Comparison of ENCODE assay signal across 20 cellular contexts in genomic region chr1:55955237-55955636, GRCh38.
DNase-seq lines count a peak whose midpoint lies in the region; FAIRE-seq and TF ChIP-seq lines count a peak whose summit lies in the region.
"Had no signal": no experiment of that assay in that cellular context is flagged by ENCODE, and none has a peak within 500 bp of the region (broad histone marks: within the 10 kb centered on the region; RNA-seq: fewer than 3 reads in every experiment).

No MANE protein-coding gene starts in this region.

- H3K27ac ChIP-seq in astrocyte (ENCODE audit: low read depth, low read length) (no peak overlapping the region), keratinocyte (ENCODE audit: control insufficient read depth, insufficient read depth, low read length) (no peak overlapping the region)
- no peak overlapping the region for H3K27ac ChIP-seq in CD8-positive, alpha-beta memory T cell (ENCODE audit: low read depth, low read length)
- H3K27ac ChIP-seq: coronary artery, psoas muscle, VCaP had no signal

- H3K4me3 ChIP-seq in astrocyte (ENCODE audit: insufficient read depth, low read depth, low read length) (no peak overlapping the region), keratinocyte (ENCODE audit: control insufficient read depth in 2 of 3, extremely low read depth in 1 of 3, insufficient read depth in 2 of 3, low read depth in 1 of 3, low read length in 3 of 3) (no peak overlapping the region)
- no peak overlapping the region for H3K4me3 ChIP-seq in CD8-positive, alpha-beta memory T cell (ENCODE audit: low read length)
- H3K4me3 ChIP-seq: coronary artery, psoas muscle had no signal

- H3K9ac ChIP-seq in astrocyte (ENCODE audit: low read length) (no peak overlapping the region), keratinocyte (ENCODE audit: control insufficient read depth, extremely low read depth, insufficient read depth, low read length) (no peak overlapping the region)

- H3K27me3 ChIP-seq in astrocyte (ENCODE audit: insufficient read depth, low read length) (no peaks in the 10 kb centered on the region), keratinocyte (ENCODE audit: control insufficient read depth, extremely low read depth, insufficient read depth, low read length) (no peaks in the 10 kb centered on the region)
- H3K27me3 ChIP-seq in CD8-positive, alpha-beta memory T cell (ENCODE audit: insufficient read depth, low read length, poor library complexity, severe bottlenecking): no peaks in the 10 kb centered on the region

- no peak overlapping the region for H2AFZ ChIP-seq in astrocyte (ENCODE audit: low read depth, low read length)
- no peak overlapping the region for H2AFZ ChIP-seq in keratinocyte (ENCODE audit: control insufficient read depth, low read length)

- no peaks in the 10 kb centered on the region for H3K36me3 ChIP-seq in astrocyte (ENCODE audit: insufficient read depth, low read length)
- H3K36me3 ChIP-seq in keratinocyte (ENCODE audit: control insufficient read depth in 2 of 2, extremely low read depth in 1 of 2, insufficient read depth in 2 of 2, low read length in 2 of 2): no peaks in the 10 kb centered on the region
- H3K36me3 ChIP-seq in CD8-positive, alpha-beta memory T cell (ENCODE audit: insufficient read depth, low read length): no peaks in the 10 kb centered on the region

- H4K20me1 ChIP-seq in astrocyte (ENCODE audit: insufficient read depth, low read length) (no peaks in the 10 kb centered on the region), keratinocyte (ENCODE audit: control insufficient read depth, extremely low read depth, insufficient read depth, low read length) (no peaks in the 10 kb centered on the region)

- H3K4me3 Mint-ChIP-seq in HFFc6 (no peak overlapping the region), astrocyte (ENCODE audit: unreplicated experiment) (no peak overlapping the region)
- H3K4me3 Mint-ChIP-seq in CD8-positive, alpha-beta memory T cell: no peak overlapping the region
- H3K4me3 Mint-ChIP-seq: nephron had no signal

- H3K27ac Mint-ChIP-seq in HFFc6: no peak overlapping the region
- H3K27ac Mint-ChIP-seq in astrocyte (ENCODE audit: unreplicated experiment): no peak overlapping the region
- H3K27ac Mint-ChIP-seq in CD8-positive, alpha-beta memory T cell: no peak overlapping the region
- H3K27ac Mint-ChIP-seq: activated T-helper 2 cell treated with anti-CD3 and anti-CD28 coated beads, Interferon-gamma antibody, Interleukin-2, Interleukin-4, amounts not matched to agents 10 μg/mL and 5 μg/mL and 100 μg/mL, durations not matched to agents 14 hours and 24 hours and 36 hours; nephron had no signal

- CTCF ChIA-PET in CD8-positive, alpha-beta memory T cell (lab: Charles Lee): no interaction called here

- FAIRE-seq in astrocyte (lab: Jason Lieb, UNC) (peak; percentile 79), keratinocyte (lab: Jason Lieb, UNC) (peak; percentile 82), D721Med (lab: Jason Lieb, UNC) (no peak)

- H3K4me1 ChIP-seq in astrocyte (ENCODE audit: insufficient read depth, low read length): no peaks in the 10 kb centered on the region
- H3K4me1 ChIP-seq in keratinocyte (ENCODE audit: control insufficient read depth, extremely low read depth, insufficient read depth, low read length): no peaks in the 10 kb centered on the region
- no peaks in the 10 kb centered on the region for H3K4me1 ChIP-seq in CD8-positive, alpha-beta memory T cell (ENCODE audit: insufficient read depth, low read length)
- H3K4me1 ChIP-seq: psoas muscle had no signal

- dilution Hi-C loops in keratinocyte (cut with MboI; ENCODE audit: extremely low pct_ligation_motif_present, low sequenced_read_pairs): no loop called here

- H3K4me1 Mint-ChIP-seq in HFFc6 (ENCODE audit: low read depth) (peaks cover 8% of the 10 kb centered on the region), astrocyte (ENCODE audit: low read depth, unreplicated experiment) (peaks cover 7% of the 10 kb centered on the region)
- no peaks in the 10 kb centered on the region for H3K4me1 Mint-ChIP-seq in CD8-positive, alpha-beta memory T cell

- TF ChIP-seq CTCF in HFFc6 (IDR thresholded peaks at IDR 0.05) (no peak), astrocyte (IDR thresholded peaks at IDR 0.05; ENCODE audit: insufficient read depth, low read depth, low read length) (no peak), keratinocyte (optimal IDR thresholded peaks at IDR 0.05 in 1 of 3, IDR thresholded peaks at IDR 0.05 in 1 of 3, conservative IDR thresholded peaks at IDR 0.05 in 1 of 3; ENCODE audit: extremely low read depth in 1 of 3, insufficient read depth in 2 of 3, low read length in 3 of 3) (no peak), D721Med (IDR thresholded peaks at IDR 0.05; ENCODE audit: insufficient read depth, missing control alignments) (no peak)

- H3K36me3 Mint-ChIP-seq in HFFc6 (ENCODE audit: low read depth) (no peaks in the 10 kb centered on the region), astrocyte (ENCODE audit: low read depth, unreplicated experiment) (no peaks in the 10 kb centered on the region)
- no peaks in the 10 kb centered on the region for H3K36me3 Mint-ChIP-seq in CD8-positive, alpha-beta memory T cell

- no peaks in the 10 kb centered on the region for H3K9me1 ChIP-seq in keratinocyte (ENCODE audit: control insufficient read depth, extremely low read depth, insufficient read depth, low read length)

- peaks cover 5% of the 10 kb centered on the region for H3K27me3 Mint-ChIP-seq in HFFc6 (ENCODE audit: insufficient read depth)
- H3K27me3 Mint-ChIP-seq in astrocyte (ENCODE audit: low read depth, unreplicated experiment): peaks cover 28% of the 10 kb centered on the region
- H3K27me3 Mint-ChIP-seq in CD8-positive, alpha-beta memory T cell: peaks cover 0 to 1% of the 10 kb centered on the region in 2 donors

- no peaks in the 10 kb centered on the region for H3K9me3 ChIP-seq in astrocyte (ENCODE audit: insufficient read depth, low read depth, low read length)
- no peaks in the 10 kb centered on the region for H3K9me3 ChIP-seq in keratinocyte (ENCODE audit: control insufficient read depth, low read depth, low read length)
- H3K9me3 ChIP-seq in CD8-positive, alpha-beta memory T cell (ENCODE audit: low read length): no peaks in the 10 kb centered on the region
- H3K9me3 ChIP-seq: psoas muscle had no signal

- POLR2A ChIA-PET in CD8-positive, alpha-beta memory T cell (lab: Charles Lee): no interaction called here

- H3K9me3 Mint-ChIP-seq in HFFc6: no peaks in the 10 kb centered on the region
- no peaks in the 10 kb centered on the region for H3K9me3 Mint-ChIP-seq in astrocyte (ENCODE audit: unreplicated experiment)
- peaks cover 0 to 3% (median 0%) of the 10 kb centered on the region in 5 donors for H3K9me3 Mint-ChIP-seq in CD8-positive, alpha-beta memory T cell
- H3K9me3 Mint-ChIP-seq: activated T-helper 2 cell treated with anti-CD3 and anti-CD28 coated beads, Interferon-gamma antibody, Interleukin-2, Interleukin-4, amounts not matched to agents 10 μg/mL and 5 μg/mL and 100 μg/mL, durations not matched to agents 14 hours and 24 hours and 36 hours had no signal

- H3K79me2 ChIP-seq in astrocyte (ENCODE audit: insufficient read depth, low read length) (no peaks in the 10 kb centered on the region), keratinocyte (ENCODE audit: control insufficient read depth, insufficient read depth, low read length) (no peaks in the 10 kb centered on the region)

- H3K4me2 ChIP-seq in astrocyte (ENCODE audit: low read length) (no peak overlapping the region), keratinocyte (ENCODE audit: control insufficient read depth, extremely low read depth, insufficient read depth, low read depth, low read length) (no peak overlapping the region)

- DNase-seq in AG08395 (ENCODE audit: low spot score) (peak; percentile 51), HFFc6 (peak; percentile 56), astrocyte (ENCODE audit: low read depth) (peak; percentile 72), keratinocyte (ENCODE audit: low read depth, low spot score) (no peak), D721Med (ENCODE audit: insufficient read length, low spot score) (no peak), GM19238 (ENCODE audit: insufficient read length, low spot score) (no peak), NCI-H2196 (lab: John Stamatoyannopoulos, UW; ENCODE audit: unreplicated experiment) (no peak)
- DNase-seq in CD8-positive, alpha-beta memory T cell: no peak
- DNase-seq: amygdala; glutamatergic neuron; NCI-H1417; NCI-H2171 treated with DMSO at 0.1 percent for 48 hours; NCI-H774; psoas muscle; stimulated activated naive CD8-positive, alpha-beta T cell treated with anti-CD3 and anti-CD28 coated beads, Interleukin-15, Interleukin-2, amounts not matched to agents 100 U/mL and 50 U/mL, for 24 hours; SW 1271 had no signal

Comparison
In these comparisons a context has a peak if more than half of its experiments do, and no peak if none do; other contexts are left out.
1. DNase-seq: peak in AG08395 (single experiment), HFFc6 (single experiment) and astrocyte (single experiment); none in keratinocyte (single experiment), D721Med (single experiment), CD8-positive, alpha-beta memory T cell (0 of 5), GM19238 (single experiment) and NCI-H2196 (single experiment).